1 cellular context compared by ENCODE assay signal in genomic region chr6:6610031-6610591, GRCh38.
TF ChIP-seq lines count a peak whose summit lies in the region.

No MANE protein-coding gene starts in this region.

TF ChIP-seq in GM12878, 131 proteins besides CTCF, POLR2A, EP300 and RAD21 (continued from another document and continues in another):
- TF ChIP-seq ATF2 (IDR thresholded peaks at IDR 0.05; ENCODE audit: low read length) (0 out of 2 replicates have a peak, but pooled peaks have one; percentile 39), NFYA (IDR thresholded peaks at IDR 0.05; ENCODE audit: borderline replicate concordance, low read depth, low read length) (no peak), TCF7 (IDR thresholded peaks at IDR 0.05; ENCODE audit: borderline replicate concordance) (no peak), BHLHE40 (IDR thresholded peaks at IDR 0.05; ENCODE audit: borderline replicate concordance in 1 of 2, low read depth in 2 of 2, low read length in 1 of 2) (peak; percentile 58 to 71; a peak in 3 of 4 replicates), GABPA (IDR thresholded peaks at IDR 0.05; ENCODE audit: low read depth) (no peak), IKZF1 (conservative IDR thresholded peaks at IDR 0.05) (peak; percentile 49; the same call in 1 of the 2 replicates), CEBPZ (IDR thresholded peaks at IDR 0.05; ENCODE audit: low read depth, low read length) (no peak), SUZ12 (IDR thresholded peaks at IDR 0.05; ENCODE audit: unreplicated experiment) (no peak), POLR2AphosphoS2 (IDR thresholded peaks at IDR 0.05; ENCODE audit: low read depth, low read length) (no peak), STAT3 (IDR thresholded peaks at IDR 0.05; ENCODE audit: low read depth, low read length) (no peak), PRDM15 (CRISPR knock-in tag; IDR thresholded peaks at IDR 0.05) (no peak), EGR1 (IDR thresholded peaks at IDR 0.05; ENCODE audit: borderline replicate concordance in 1 of 2, low read depth in 2 of 2, low read length in 2 of 2) (peak in 1 of 2 experiments; percentile 47; a peak in 2 of 3 replicates), ZBTB33 (IDR thresholded peaks at IDR 0.05) (no peak), IRF4 (IDR thresholded peaks at IDR 0.05; ENCODE audit: low read depth, low read length) (peak; percentile 53; the same call in 1 of the 2 replicates), KLF5 (IDR thresholded peaks at IDR 0.05; ENCODE audit: partially characterized antibody) (no peak), ZNF274 (IDR thresholded peaks at IDR 0.05; ENCODE audit: insufficient read depth, insufficient read length) (no peak), E2F4 (IDR thresholded peaks at IDR 0.05; ENCODE audit: low read depth, low read length) (no peak), BACH1 (IDR thresholded peaks at IDR 0.05; ENCODE audit: borderline replicate concordance) (no peak), CHD1 (IDR thresholded peaks at IDR 0.05; ENCODE audit: low read depth, low read length) (no peak), ZNF592 (IDR thresholded peaks at IDR 0.05) (no peak), ZBTB40 (IDR thresholded peaks at IDR 0.05; ENCODE audit: borderline replicate concordance) (no peak), MTA2 (IDR thresholded peaks at IDR 0.05; ENCODE audit: low read depth) (0 out of 2 replicates have a peak, but pooled peaks have one; percentile 35), TBL1XR1 (IDR thresholded peaks at IDR 0.05; ENCODE audit: low read depth, low read length) (0 out of 2 replicates have a peak, but pooled peaks have one; percentile 7), ZNF687 (IDR thresholded peaks at IDR 0.05) (peak; percentile 41; the same call in 1 of the 2 replicates)
